8 cellular contexts compared by ENCODE assay signal in the genomic region with DNA sequence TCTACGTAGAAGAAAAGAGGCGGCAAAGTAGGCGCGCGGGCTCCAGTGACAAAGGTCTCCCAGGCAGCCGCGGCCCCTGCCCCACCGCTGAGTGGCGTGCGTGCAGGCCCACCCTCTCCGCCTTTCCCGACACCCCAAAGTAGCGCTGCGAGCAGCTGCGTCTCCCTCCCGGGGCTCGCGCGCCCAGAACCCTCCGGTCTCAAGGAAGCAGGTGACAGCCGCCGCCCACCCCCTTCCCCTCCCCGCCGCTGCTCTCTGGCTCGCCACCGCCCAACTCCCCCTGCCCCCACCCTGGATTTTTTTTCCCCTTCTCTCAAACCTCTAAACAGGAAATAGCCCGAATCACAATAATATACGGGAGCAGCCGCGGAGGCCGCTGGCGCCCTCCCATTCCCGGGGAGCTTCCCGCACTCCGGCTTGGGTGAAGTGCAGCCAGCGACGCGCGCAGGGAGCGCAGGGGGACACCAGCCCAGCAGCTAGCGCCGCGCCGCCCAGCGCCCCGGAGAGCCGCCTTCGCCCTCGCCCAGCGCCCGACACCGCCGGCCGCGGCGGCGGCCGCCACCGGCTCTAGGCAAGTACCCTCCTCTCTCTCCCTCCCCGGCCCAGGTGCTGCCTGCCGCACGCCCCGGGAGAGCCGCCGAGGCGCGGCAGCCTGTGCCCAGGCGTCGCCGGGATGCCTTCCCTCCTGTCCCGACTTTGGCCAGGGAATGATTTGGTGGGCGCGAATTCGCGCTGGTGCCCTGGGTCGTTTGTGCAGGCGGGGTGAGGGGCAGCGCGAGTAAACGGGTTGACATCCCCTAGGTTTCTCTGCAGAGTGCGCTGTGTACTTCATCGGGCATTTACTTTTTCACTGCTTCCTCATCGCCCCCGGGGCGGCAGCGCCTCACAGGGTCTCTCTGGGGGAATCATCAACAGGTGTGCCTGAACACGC. TPM values are rescaled to one million over a fixed set of nuclear protein-coding genes. Genes with fewer than 3 reads are reported as not detected.
DNase-seq lines count a peak whose midpoint lies in the region; ATAC-seq and TF ChIP-seq lines count a peak whose summit lies in the region.

No MANE protein-coding gene starts in this region.

- H3K9ac ChIP-seq in ES-I3 (ENCODE audit: low read depth, low read length) (peak overlapping the region; percentile 99), IMR-90 (ENCODE audit: low read depth, low read length) (peak overlapping the region; percentile 26)

- 2% methylated on average over 33 of the region's 87 CpGs; no CpG with 5 or more reads in 1 of the 2 experiments for WGBS in IMR-90 (ENCODE audit: extremely low coverage in 2 of 2, insufficient read length in 1 of 2), 2 experiments

- H2BK5ac ChIP-seq in IMR-90 (ENCODE audit: low read depth, low read length, poor library complexity, severe bottlenecking), result no peak overlapping the region

- H3K4ac ChIP-seq in IMR-90 (ENCODE audit: low read depth, low read length), result peak overlapping the region; percentile 56

- intact Hi-C loops in IMR-90 (cut with micrococcal nuclease), result loop anchor here (1.0 to 5.0 kb wide), 4 partner anchors 28 to 84 kb away; partner anchors contain the start of gene FXN

- no peaks in the 10 kb centered on the region for H3K27me3 ChIP-seq in IMR-90 (ENCODE audit: control insufficient read depth, insufficient read depth, low read length)
- H3K27me3 ChIP-seq in kidney epithelial cell (ENCODE audit: control insufficient read depth, insufficient read depth, low read length), result no peaks in the 10 kb centered on the region

- H2AFZ ChIP-seq in IMR-90 (replicated peaks; ENCODE audit: low read length, poor library complexity), result peak overlapping the region; percentile 94

- peak overlapping the region; percentile 28; the same call in 1 of the 2 replicates for H3K23ac ChIP-seq in IMR-90 (ENCODE audit: low read depth, low read length)

- peak; percentile 71 for ATAC-seq in GM21528 (IDR thresholded peaks at IDR 0.05; ENCODE audit: low FRiP score, unreplicated experiment)
- ATAC-seq in IMR-90 (ENCODE audit: low read depth), result peak; percentile 70

- POLR2A ChIA-PET in IMR-90 (lab: Charles Lee; ENCODE audit: unreplicated experiment), result no interaction called here

- peaks cover 5 to 10% of the 10 kb centered on the region in 2 experiments; a peak in 2 of 4 replicates for H3K79me1 ChIP-seq in IMR-90 (ENCODE audit: low read depth in 1 of 2, low read length in 2 of 2)

- in situ Hi-C loops in IMR-90 (cut with MboI; ENCODE audit: low sequenced_read_pairs), result no loop called here

- H3K9me3 ChIP-seq in ES-I3 (ENCODE audit: control insufficient read depth, insufficient read depth, low read length), result no peaks in the 10 kb centered on the region
- H3K9me3 ChIP-seq in IMR-90 (ENCODE audit: control insufficient read depth, insufficient read depth, low read length), result no peaks in the 10 kb centered on the region

- peak overlapping the region; percentile 62 for H2BK120ac ChIP-seq in IMR-90 (ENCODE audit: low read depth, low read length)

- H4K20me1 ChIP-seq in IMR-90 (ENCODE audit: insufficient read depth, low read length), result no peaks in the 10 kb centered on the region

- DNase-seq in IMR-90 (peak; percentile 31), SW480 (ENCODE audit: low spot score) (peak; percentile 68), cardiac fibroblast (ENCODE audit: low read depth in 2 of 2) (peak; percentile 24 to 39), kidney epithelial cell (ENCODE audit: low read depth) (no peak), superior temporal gyrus (ENCODE audit: extremely low spot score) (no peak)
- DNase-seq in stimulated activated CD4-positive, alpha-beta T cell treated with anti-CD3 and anti-CD28 coated beads, Interleukin-15, amount 100 ng/mL, for 1 hour (ENCODE audit: low read depth in 1 of 2, low spot score in 1 of 2), result peak; percentile 3 to 8

- no peaks in the 10 kb centered on the region for H3K4me1 ChIP-seq in ES-I3 (ENCODE audit: insufficient read depth, low read length)
- H3K4me1 ChIP-seq in IMR-90 (ENCODE audit: control insufficient read depth, insufficient read depth, low read length), result 0 out of 2 replicates have a peak, but pooled peaks cover 3% of the 10 kb centered on the region

- peak overlapping the region; percentile 49; the same call in 1 of the 2 replicates for H3K56ac ChIP-seq in IMR-90 (ENCODE audit: extremely low read depth, insufficient read depth, low read length)

- H2AK5ac ChIP-seq in IMR-90 (ENCODE audit: low read depth, low read length), result no peak overlapping the region; the same call in 1 of the 2 replicates

- peak overlapping the region; percentile 86 for H2AK9ac ChIP-seq in IMR-90 (replicated peaks; ENCODE audit: low read depth, low read length, poor library complexity)

- no peak for TF ChIP-seq CTCF in IMR-90 (conservative IDR thresholded peaks at IDR 0.05; ENCODE audit: low read depth, low read length)
- TF ChIP-seq CTCF in cardiac fibroblast (IDR thresholded peaks at IDR 0.05; ENCODE audit: low read depth, low read length), result no peak
- TF ChIP-seq CTCF in kidney epithelial cell (IDR thresholded peaks at IDR 0.05; ENCODE audit: insufficient read depth, low read length, poor library complexity, severe bottlenecking), result no peak

- CTCF ChIA-PET in IMR-90 (lab: Yijun Ruan, JAX), result interaction anchor here (0.8 to 1.8 kb wide), 4 partner anchors 57 to 594 kb away, joined by 3 to 6 read pairs (median 4); no protein-coding TSS in a partner anchor

- BruUV-seq in IMR-90 (replicated peaks; lab: Mats Ljungman, UMichigan), result no TSS peak

- H3K4me3 ChIP-seq in IMR-90 (ENCODE audit: insufficient read depth, low read depth, low read length) (peak overlapping the region; percentile 78), cardiac fibroblast (replicated peaks in 1 of 2; ENCODE audit: low read depth in 2 of 2, low read length in 2 of 2) (peak overlapping the region; percentile 77 to 85), kidney epithelial cell (ENCODE audit: low read depth, low read length) (peak overlapping the region; percentile 93)

- H4K8ac ChIP-seq in IMR-90 (ENCODE audit: low read depth in 2 of 2, low read length in 2 of 2), result peak overlapping the region in 1 of 2 experiments; percentile 29; a peak in 2 of 4 replicates

- no peak overlapping the region for H3K18ac ChIP-seq in IMR-90 (ENCODE audit: low read depth, low read length)

- no peaks in the 10 kb centered on the region for H3K36me3 ChIP-seq in ES-I3 (ENCODE audit: insufficient read depth, low read length)
- no peaks in the 10 kb centered on the region for H3K36me3 ChIP-seq in IMR-90 (ENCODE audit: control insufficient read depth, insufficient read depth, low read length)
- H3K36me3 ChIP-seq in kidney epithelial cell (ENCODE audit: control insufficient read depth, insufficient read depth, low read length), result no peaks in the 10 kb centered on the region

- peak overlapping the region; percentile 34; the same call in 1 of the 2 replicates for H3K14ac ChIP-seq in IMR-90 (replicated peaks; ENCODE audit: low read depth, low read length)

- dilution Hi-C loops in IMR-90 (cut with HindIII; ENCODE audit: low sequenced_read_pairs, unreplicated experiment), result no loop called here

- TF ChIP-seq POLR2A in IMR-90 (IDR thresholded peaks at IDR 0.05; ENCODE audit: low read depth, low read length), result no peak

- H2BK20ac ChIP-seq in IMR-90 (ENCODE audit: low read depth, low read length), result 0 out of 2 replicates have a peak overlapping the region, but pooled peaks have one; percentile 23

- H3K9me1 ChIP-seq in IMR-90 (ENCODE audit: insufficient read depth, low read length), result peaks cover 5% of the 10 kb centered on the region

- H3K4me2 ChIP-seq in IMR-90 (ENCODE audit: low read depth, low read length), result peak overlapping the region; percentile 86

- no peak overlapping the region for H4K5ac ChIP-seq in IMR-90 (ENCODE audit: low read depth, low read length)

- H3K27ac ChIP-seq in IMR-90 (ENCODE audit: insufficient read depth, low read length), result peak overlapping the region; percentile 24; the same call in 1 of the 2 replicates

- no peak overlapping the region for H2BK15ac ChIP-seq in IMR-90 (ENCODE audit: low read depth, low read length)

- H4K91ac ChIP-seq in IMR-90 (ENCODE audit: insufficient read depth, low read depth, low read length), result peak overlapping the region; percentile 53; the same call in 1 of the 2 replicates

- TF ChIP-seq RAD21 in IMR-90 (IDR thresholded peaks at IDR 0.05; ENCODE audit: low read length), result 0 out of 2 replicates have a peak, but pooled peaks have one; percentile 3

TF ChIP-seq in IMR-90, 13 proteins besides CTCF, POLR2A, EP300 and RAD21 (continues in another document):
- TF ChIP-seq RFX5 (IDR thresholded peaks at IDR 0.05; ENCODE audit: low read depth, low read length) (no peak), MAFK (IDR thresholded peaks at IDR 0.05; ENCODE audit: low read depth, low read length) (no peak), CHD1 (IDR thresholded peaks at IDR 0.05; ENCODE audit: low read depth, low read length) (no peak), BHLHE40 (IDR thresholded peaks at IDR 0.05; ENCODE audit: low read depth, low read length) (no peak), FOS (IDR thresholded peaks at IDR 0.05; ENCODE audit: low read depth, low read length) (no peak), NFE2L2 (IDR thresholded peaks at IDR 0.05; ENCODE audit: low read depth, low read length) (no peak), SMC3 (IDR thresholded peaks at IDR 0.05; ENCODE audit: low read depth, low read length) (no peak), CEBPB (IDR thresholded peaks at IDR 0.05; ENCODE audit: low read depth, low read length) (no peak), MXI1 (IDR thresholded peaks at IDR 0.05; ENCODE audit: borderline replicate concordance, low read depth, low read length) (no peak), RCOR1 (IDR thresholded peaks at IDR 0.05; ENCODE audit: insufficient replicate concordance, low read length) (no peak), MAZ (IDR thresholded peaks at IDR 0.05; ENCODE audit: borderline replicate concordance, low read depth, low read length) (no peak)
- TF ChIP-seq, protein P1, sequence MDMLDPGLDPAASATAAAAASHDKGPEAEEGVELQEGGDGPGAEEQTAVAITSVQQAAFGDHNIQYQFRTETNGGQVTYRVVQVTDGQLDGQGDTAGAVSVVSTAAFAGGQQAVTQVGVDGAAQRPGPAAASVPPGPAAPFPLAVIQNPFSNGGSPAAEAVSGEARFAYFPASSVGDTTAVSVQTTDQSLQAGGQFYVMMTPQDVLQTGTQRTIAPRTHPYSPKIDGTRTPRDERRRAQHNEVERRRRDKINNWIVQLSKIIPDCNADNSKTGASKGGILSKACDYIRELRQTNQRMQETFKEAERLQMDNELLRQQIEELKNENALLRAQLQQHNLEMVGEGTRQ (IDR thresholded peaks at IDR 0.05; ENCODE audit: low read depth, low read length), result no peak

RNA-seq across cellular contexts. Expression of gene TJP2, which starts 52.7 kb away (rescaled TPM):
- total RNA-seq in IMR-90 (2012; rRNA removed) (49.3 and 53.6 TPM in 2 replicates), kidney epithelial cell (341 and 345 TPM in 2 replicates)
- polyA plus RNA-seq in IMR-90 (2012; rRNA removed), result 38.3 and 40.2 TPM in 2 replicates
- polyA plus RNA-seq in IMR-90 (2012; cell fraction: cytosol; rRNA removed), result 19.5 and 21.8 TPM in 2 replicates
- polyA plus RNA-seq in IMR-90 (2012; cell fraction: nucleus; rRNA removed; ENCODE audit: low replicate concordance), result 40.5 and 57.5 TPM in 2 replicates

Comparison
In these comparisons a context has a peak if more than half of its experiments do, and no peak if none do; other contexts are left out.
1. DNase-seq: peak in IMR-90 (single experiment), SW480 (single experiment), cardiac fibroblast (2 of 2) and stimulated activated CD4-positive, alpha-beta T cell treated with anti-CD3 and anti-CD28 coated beads, Interleukin-15, amount 100 ng/mL, for 1 hour (2 of 2); none in kidney epithelial cell (single experiment) and superior temporal gyrus (single experiment).
2. Peak in every context shown above with its lines, with median percentiles within 50 percentile points of each other: H3K4me3 ChIP-seq.